ENCODE assay signal across 9 cellular contexts in the genomic region with DNA sequence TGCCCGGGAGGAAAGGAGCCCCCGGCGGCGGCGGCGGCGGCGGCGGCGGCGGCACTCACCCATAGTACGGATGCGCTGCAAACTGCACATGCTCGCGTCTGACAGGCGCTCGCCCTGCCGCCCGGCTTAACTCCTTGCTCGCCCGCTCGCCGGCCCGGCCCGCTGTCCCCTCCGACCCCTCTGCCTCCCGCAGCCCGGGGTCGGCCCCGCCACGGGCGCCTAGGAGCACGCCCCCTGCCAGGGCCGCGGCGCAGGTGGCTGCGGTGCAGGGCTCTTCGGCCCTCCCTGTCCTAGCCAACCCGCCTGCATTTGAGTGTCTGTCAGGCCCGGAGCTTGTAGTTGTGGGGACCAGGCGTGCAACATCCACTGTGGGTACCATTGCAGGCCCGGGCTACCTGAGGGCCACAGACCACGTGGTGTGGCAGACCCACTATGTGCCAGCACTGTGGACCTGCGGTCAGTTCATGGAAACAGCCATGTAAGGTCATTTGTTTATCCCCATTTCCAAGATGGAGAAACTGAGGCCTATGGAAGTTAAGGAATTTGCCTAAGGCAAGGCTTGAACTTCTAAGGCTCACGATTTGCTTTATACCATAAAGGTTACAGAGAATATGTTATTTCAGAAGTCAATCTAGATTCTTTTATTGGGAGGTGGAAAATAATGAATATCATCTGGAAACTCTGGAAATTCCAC. TPM values are rescaled to one million over a fixed set of nuclear protein-coding genes. Genes with fewer than 3 reads are reported as not detected.
DNase-seq lines count a peak whose midpoint lies in the region; ATAC-seq, FAIRE-seq and TF ChIP-seq lines count a peak whose summit lies in the region.
"Had no signal": no experiment of that assay in that cellular context is flagged by ENCODE, and none has a peak within 500 bp of the region (broad histone marks: within the 10 kb centered on the region; RNA-seq: fewer than 3 reads in every experiment).

No MANE protein-coding gene starts in this region.

- TF ChIP-seq RAD21 in SK-N-SH (IDR thresholded peaks at IDR 0.05; ENCODE audit: low read length) (no peak), HepG2 (CRISPR knock-in tag; IDR thresholded peaks at IDR 0.05) (no peak)

- H3K4me1 ChIP-seq in ES-I3 (ENCODE audit: insufficient read depth, low read length) (peaks cover 5% of the 10 kb centered on the region), GM23248 (ENCODE audit: insufficient read depth) (0 out of 2 replicates have a peak, but pooled peaks cover 4% of the 10 kb centered on the region), SK-N-SH (ENCODE audit: control insufficient read depth in 1 of 2, insufficient read depth in 2 of 2, low read depth in 1 of 2, low read length in 1 of 2) (peaks cover 0 to 17% of the 10 kb centered on the region in 2 experiments; a peak in 2 of 4 replicates), mammary epithelial cell (ENCODE audit: insufficient read depth, low read length) (peaks cover 14% of the 10 kb centered on the region), HepG2 (ENCODE audit: insufficient read depth, low read length) (peaks cover 25% of the 10 kb centered on the region)

- H3K4me3 ChIP-seq in GM23248, result peak overlapping the region; percentile 94
- H3K4me3 ChIP-seq in SK-N-SH (ENCODE audit: low read depth in 2 of 2, low read length in 1 of 2), result peak overlapping the region; percentile 74 to 78
- H3K4me3 ChIP-seq in mammary epithelial cell (replicated peaks in 1 of 3; ENCODE audit: insufficient read depth in 1 of 3, low read depth in 2 of 3, low read length in 3 of 3), result peak overlapping the region; percentile 29 to 71 (median 65)
- peak overlapping the region; percentile 73 to 77 (median 76) for H3K4me3 ChIP-seq in HepG2 (replicated peaks in 1 of 3; ENCODE audit: insufficient read depth in 1 of 3, low read depth in 2 of 3, low read length in 3 of 3)

- ATAC-seq in HepG2, result peak; percentile 36
- ATAC-seq in stimulated activated naive CD8-positive, alpha-beta T cell treated with anti-CD3 and anti-CD28 coated beads, Interleukin-15, Interleukin-2, amounts not matched to agents 100 U/mL and 50 U/mL, for 24 hours, result peak; percentile 79
- ATAC-seq in HG03469 (IDR thresholded peaks at IDR 0.05; ENCODE audit: unreplicated experiment), result no peak

- POLR2A ChIA-PET in SK-N-SH (lab: Yijun Ruan, JAX), result no interaction called here
- POLR2A ChIA-PET in HepG2 (lab: Yijun Ruan, JAX), result no interaction called here

- 0 out of 4 replicates have a peak, but pooled peaks of 1 of the 2 experiments have one; percentile 22 for TF ChIP-seq EP300 in SK-N-SH (IDR thresholded peaks at IDR 0.05; ENCODE audit: borderline replicate concordance in 1 of 2, low read depth in 1 of 2, low read length in 1 of 2)
- TF ChIP-seq EP300 in HepG2 (IDR thresholded peaks at IDR 0.05; ENCODE audit: low read depth in 2 of 2, low read length in 2 of 2), result no peak
- no peak for TF ChIP-seq EP300 in HepG2 (CRISPR knock-in tag; IDR thresholded peaks at IDR 0.05; ENCODE audit: borderline replicate concordance)

- TF ChIP-seq CTCF in SK-N-SH (IDR thresholded peaks at IDR 0.05) (no peak), mammary epithelial cell (conservative IDR thresholded peaks at IDR 0.05 in 1 of 2, IDR thresholded peaks at IDR 0.05 in 1 of 2; ENCODE audit: extremely low read depth in 1 of 2, insufficient read depth in 1 of 2, low read depth in 1 of 2, low read length in 2 of 2) (no peak), HepG2 (CRISPR knock-in tag; IDR thresholded peaks at IDR 0.05) (no peak)

- H3K9me2 ChIP-seq in GM23248 (ENCODE audit: insufficient read depth), result no peaks in the 10 kb centered on the region
- no peaks in the 10 kb centered on the region for H3K9me2 ChIP-seq in SK-N-SH

- H3K9me3 ChIP-seq in ES-I3 (ENCODE audit: control insufficient read depth, insufficient read depth, low read length) (no peaks in the 10 kb centered on the region), GM23248 (ENCODE audit: low read depth) (no peaks in the 10 kb centered on the region), SK-N-SH (no peaks in the 10 kb centered on the region), mammary epithelial cell (replicated peaks; ENCODE audit: insufficient read depth, low read length) (no peaks in the 10 kb centered on the region), HepG2 (ENCODE audit: low read length) (no peaks in the 10 kb centered on the region)

- H2AFZ ChIP-seq in GM23248 (peak overlapping the region; percentile 92), SK-N-SH (ENCODE audit: low read depth) (peak overlapping the region; percentile 71; the same call in 1 of the 2 replicates), mammary epithelial cell (ENCODE audit: low read depth, low read length) (peak overlapping the region; percentile 93), HepG2 (ENCODE audit: low read length) (no peak overlapping the region)

- BruUV-seq in mammary epithelial cell (replicated peaks; lab: Mats Ljungman, UMichigan), result no TSS peak
- no TSS peak for BruUV-seq in HepG2 (replicated peaks; lab: Mats Ljungman, UMichigan)

- peaks cover 10% of the 10 kb centered on the region for H3F3A ChIP-seq in GM23248 (ENCODE audit: insufficient read depth)
- H3F3A ChIP-seq in SK-N-SH (replicated peaks; ENCODE audit: insufficient read depth), result no peaks in the 10 kb centered on the region

- H3K9ac ChIP-seq in ES-I3 (ENCODE audit: low read depth, low read length) (peak overlapping the region; percentile 71; the same call in 1 of the 2 replicates), GM23248 (peak overlapping the region; percentile 54; the same call in 1 of the 2 replicates), SK-N-SH (no peak overlapping the region), mammary epithelial cell (ENCODE audit: insufficient read depth, low read length) (no peak overlapping the region), HepG2 (ENCODE audit: insufficient read depth, low read depth, low read length) (no peak overlapping the region)

- dilution Hi-C loops in mammary epithelial cell (cut with HindIII; ENCODE audit: low sequenced_read_pairs), result no loop called here

- 8 to 13% methylated on average over 16 to 28 of the region's 45 CpGs for WGBS in GM23248 (ENCODE audit: low coverage in 1 of 2, low lambda C conversion rate in 2 of 2, missing lambda C conversion rate in 2 of 2), 2 experiments
- WGBS in SK-N-SH (ENCODE audit: low lambda C conversion rate), result 44% methylated on average over 6 of the region's 45 CpGs
- WGBS in mammary epithelial cell (ENCODE audit: low coverage, missing lambda C conversion rate), result 49% methylated on average over 6 of the region's 45 CpGs
- 33% methylated on average over 2 of the region's 45 CpGs for WGBS in HepG2 (ENCODE audit: low lambda C conversion rate)

- no peak for TF ChIP-seq POLR2A in HepG2 (IDR thresholded peaks at IDR 0.05; ENCODE audit: insufficient read depth in 1 of 2, low read depth in 2 of 2, low read length in 2 of 2)

- H3K79me2 ChIP-seq in GM23248 (ENCODE audit: insufficient read depth) (no peaks in the 10 kb centered on the region), SK-N-SH (ENCODE audit: insufficient read depth) (no peaks in the 10 kb centered on the region), mammary epithelial cell (ENCODE audit: insufficient read depth, low read length) (no peaks in the 10 kb centered on the region), HepG2 (ENCODE audit: insufficient read depth, low read length) (no peaks in the 10 kb centered on the region)

- no peak for FAIRE-seq in HepG2 (lab: Jason Lieb, UNC)
- FAIRE-seq: TTC549 had no signal

- peaks cover 44% of the 10 kb centered on the region for H3K27me3 ChIP-seq in GM23248 (replicated peaks; ENCODE audit: insufficient read depth)
- H3K27me3 ChIP-seq in SK-N-SH (ENCODE audit: insufficient read depth), result peaks cover 25% of the 10 kb centered on the region; the same call in 1 of the 2 replicates
- no peaks in the 10 kb centered on the region for H3K27me3 ChIP-seq in mammary epithelial cell (ENCODE audit: insufficient read depth, low read length)
- H3K27me3 ChIP-seq in HepG2 (ENCODE audit: control insufficient read depth in 1 of 2, insufficient read depth in 2 of 2, low read length in 2 of 2), result peaks cover 6 to 74% of the 10 kb centered on the region in 2 experiments

- CTCF ChIA-PET in SK-N-SH (lab: Yijun Ruan, JAX), result interaction anchor here (0.6 to 10.1 kb wide), 6 partner anchors 12 to 313 kb away, joined by 3 to 94 read pairs (median 7); no protein-coding TSS in a partner anchor
- CTCF ChIA-PET in mammary epithelial cell (lab: Charles Lee; ENCODE audit: low non-redundant PET), result interaction anchor here (0.9 kb wide), 1 partner anchor 12 kb away, joined by 3 read pairs; no protein-coding TSS in a partner anchor
- CTCF ChIA-PET in HepG2 (lab: Yijun Ruan, JAX; ENCODE audit: low intra/inter-chr PET ratio, low total read pairs), result no interaction called here

- DNase-seq in GM23248, result peak; percentile 53
- no peak for DNase-seq in SK-N-SH
- no peak for DNase-seq in mammary epithelial cell
- no peak for DNase-seq in HepG2 (ENCODE audit: low spot score)
- no peak for DNase-seq in stimulated activated naive CD8-positive, alpha-beta T cell treated with anti-CD3 and anti-CD28 coated beads, Interleukin-15, Interleukin-2, amounts not matched to agents 100 U/mL and 50 U/mL, for 24 hours
- no peak for DNase-seq in NCI-H446 (lab: John Stamatoyannopoulos, UW)

- H3K27ac ChIP-seq in GM23248, result no peak overlapping the region
- no peak overlapping the region for H3K27ac ChIP-seq in SK-N-SH (ENCODE audit: low read depth in 2 of 2, low read length in 1 of 2)
- H3K27ac ChIP-seq in mammary epithelial cell (ENCODE audit: insufficient read depth, low read depth, low read length), result no peak overlapping the region
- no peak overlapping the region for H3K27ac ChIP-seq in HepG2 (ENCODE audit: extremely low read length, insufficient read depth, low read length)

- H3K36me3 ChIP-seq in ES-I3 (ENCODE audit: insufficient read depth, low read length) (no peaks in the 10 kb centered on the region), GM23248 (ENCODE audit: low read depth) (no peaks in the 10 kb centered on the region), SK-N-SH (replicated peaks in 1 of 2; ENCODE audit: control insufficient read depth in 1 of 2, insufficient read depth in 2 of 2, low read length in 1 of 2) (no peaks in the 10 kb centered on the region), mammary epithelial cell (ENCODE audit: insufficient read depth, low read length) (no peaks in the 10 kb centered on the region), HepG2 (replicated peaks in 1 of 2; ENCODE audit: control insufficient read depth in 1 of 2, insufficient read depth in 2 of 2, low read length in 2 of 2) (no peaks in the 10 kb centered on the region)

- intact Hi-C loops in mammary epithelial cell (cut with micrococcal nuclease), result no loop called here
- intact Hi-C loops in HepG2 (cut with micrococcal nuclease; ENCODE audit: unreplicated experiment), result no loop called here

- no peaks in the 10 kb centered on the region for H4K20me1 ChIP-seq in GM23248 (ENCODE audit: insufficient read depth)
- no peaks in the 10 kb centered on the region for H4K20me1 ChIP-seq in SK-N-SH (ENCODE audit: insufficient read depth)
- H4K20me1 ChIP-seq in mammary epithelial cell (ENCODE audit: insufficient read depth, low read length), result no peaks in the 10 kb centered on the region
- H4K20me1 ChIP-seq in HepG2 (ENCODE audit: insufficient read depth, low read length), result no peaks in the 10 kb centered on the region

- in situ Hi-C loops in GM23248 (cut with MboI) (no loop called here), mammary epithelial cell (cut with MboI; ENCODE audit: low sequenced_read_pairs in 2 of 2) (no loop called here), HepG2 (cut with HindIII; ENCODE audit: extremely low pct_ligation_motif_present, low pct_unique_long_range_greater_than_20kb) (no loop called here)

- peak overlapping the region; percentile 81 for H3K4me2 ChIP-seq in GM23248 (ENCODE audit: unreplicated experiment)
- peak overlapping the region; percentile 82 for H3K4me2 ChIP-seq in SK-N-SH
- peak overlapping the region; percentile 88 for H3K4me2 ChIP-seq in mammary epithelial cell (ENCODE audit: insufficient read depth, low read depth, low read length)
- peak overlapping the region; percentile 82 for H3K4me2 ChIP-seq in HepG2 (ENCODE audit: low read depth, low read length)

RNA-seq across cellular contexts. Expression of a gene that starts 17.6 kb away (rescaled TPM):
- under 0.01 TPM in 1 of 2 replicates, not detected in the other for total RNA-seq in GM23248 (2014; rRNA removed; shearing (Covaris generic))
- polyA plus RNA-seq in GM23248 (2016; fragmentation: Nextera tagmentation; extraction: Ambion mirVana), result 0.13 TPM in 1 of 2 replicates, not detected in the other
- polyA plus RNA-seq in SK-N-SH (2012; rRNA removed), result 1.5 and 1.6 TPM in 2 replicates
- 0.73 and 1.00 TPM in 2 replicates for polyA plus RNA-seq in SK-N-SH (2012; cell fraction: cytosol; rRNA removed)
- polyA plus RNA-seq in SK-N-SH (2012; cell fraction: nucleus; rRNA removed), result 8.8 and 10.3 TPM in 2 replicates
- 10 to 100 TPM in 1 of 2 donors, 1 to 10 TPM in 1; 6.7 to 11.9 TPM for total RNA-seq in mammary epithelial cell
- polyA plus RNA-seq in mammary epithelial cell, result 3.1 TPM
- 41.7 TPM for polyA minus RNA-seq in mammary epithelial cell
- total RNA-seq in HepG2 (2016; rRNA removed; fragmentation: Illumina TruSeq; extraction: Trizol), result 4.8 and 8.6 TPM in 2 replicates
- 3.3 and 4.8 TPM in 2 replicates for total RNA-seq in HepG2 (2016; cell fraction: cytosol; rRNA removed; fragmentation: Illumina TruSeq; extraction: Trizol; ENCODE audit: low read depth)
- 4.6 and 7.6 TPM in 2 replicates for total RNA-seq in HepG2 (2016; cell fraction: insoluble cytoplasmic fraction; rRNA removed; fragmentation: Illumina TruSeq; extraction: Trizol)
- 3.6 and 3.9 TPM in 2 replicates for total RNA-seq in HepG2 (2016; cell fraction: membrane; rRNA removed; fragmentation: Illumina TruSeq; extraction: Trizol)
- 12.0 and 12.8 TPM in 2 replicates for total RNA-seq in HepG2 (2016; cell fraction: nucleus; rRNA removed; fragmentation: Illumina TruSeq; extraction: Trizol)
- polyA plus RNA-seq in HepG2 (2011; rRNA removed), result 15.4 and 15.8 TPM in 2 replicates
- 5.2 and 5.8 TPM in 2 replicates for polyA plus RNA-seq in HepG2 (2011; cell fraction: cytosol; rRNA removed)
- polyA plus RNA-seq in HepG2 (2011; cell fraction: nucleus; rRNA removed), result 49.9 and 50.8 TPM in 2 replicates
- 7.8 and 9.0 TPM in 2 replicates for polyA plus RNA-seq in HepG2 (2012)
- polyA plus RNA-seq in HepG2 (2016; cell fraction: cytosol; fragmentation: Illumina TruSeq; extraction: Trizol; ENCODE audit: low read depth), result 0.53 and 0.76 TPM in 2 replicates
- 4.0 and 7.4 TPM in 2 replicates for polyA plus RNA-seq in HepG2 (2016; cell fraction: insoluble cytoplasmic fraction; fragmentation: Illumina TruSeq; extraction: Trizol; ENCODE audit: low read depth)
- 1.5 TPM in 2 replicates for polyA plus RNA-seq in HepG2 (2016; cell fraction: membrane; fragmentation: Illumina TruSeq; extraction: Trizol; ENCODE audit: low read depth)
- polyA plus RNA-seq in HepG2 (2016; cell fraction: nucleus; fragmentation: Illumina TruSeq; extraction: Trizol; ENCODE audit: insufficient read depth, low read depth), result 35.8 and 36.7 TPM in 2 replicates
- 14.0 and 15.2 TPM in 2 replicates for polyA minus RNA-seq in HepG2 (2011; rRNA and poly(A)+ RNA removed; ENCODE audit: low replicate concordance)
- polyA minus RNA-seq in HepG2 (2011; cell fraction: cytosol; rRNA and poly(A)+ RNA removed), result 4.4 and 6.2 TPM in 2 replicates
- 22.7 and 29.6 TPM in 2 replicates for polyA minus RNA-seq in HepG2 (2011; cell fraction: nucleus; rRNA and poly(A)+ RNA removed)

RNA-seq across cellular contexts. Expression of a gene that starts 27.0 kb away (rescaled TPM):
- total RNA-seq in GM23248 (2014; rRNA removed; shearing (Covaris generic)), result 0.65 and 1.1 TPM in 2 replicates
- polyA plus RNA-seq in GM23248 (2016; fragmentation: Nextera tagmentation; extraction: Ambion mirVana), result 0.43 and 0.48 TPM in 2 replicates
- polyA plus RNA-seq in SK-N-SH (2012; rRNA removed), result 0.16 and 0.26 TPM in 2 replicates
- polyA plus RNA-seq in SK-N-SH (2012; cell fraction: cytosol; rRNA removed), result 0.21 and 0.51 TPM in 2 replicates
- polyA plus RNA-seq in SK-N-SH (2012; cell fraction: nucleus; rRNA removed), result 0.19 and 0.25 TPM in 2 replicates
- 1 to 10 TPM in 1 of 2 donors, under 1 TPM in 1; 0.50 to 2.0 TPM for total RNA-seq in mammary epithelial cell
- 1.2 TPM for polyA plus RNA-seq in mammary epithelial cell
- 1.5 TPM for polyA minus RNA-seq in mammary epithelial cell
- 0.93 and 1.1 TPM in 2 replicates for total RNA-seq in HepG2 (2016; rRNA removed; fragmentation: Illumina TruSeq; extraction: Trizol)
- total RNA-seq in HepG2 (2016; cell fraction: cytosol; rRNA removed; fragmentation: Illumina TruSeq; extraction: Trizol; ENCODE audit: low read depth), result 0.10 and 0.26 TPM in 2 replicates
- total RNA-seq in HepG2 (2016; cell fraction: insoluble cytoplasmic fraction; rRNA removed; fragmentation: Illumina TruSeq; extraction: Trizol), result 0.62 and 1.1 TPM in 2 replicates
- total RNA-seq in HepG2 (2016; cell fraction: membrane; rRNA removed; fragmentation: Illumina TruSeq; extraction: Trizol), result 0.46 and 0.55 TPM in 2 replicates
- 0.47 and 0.75 TPM in 2 replicates for total RNA-seq in HepG2 (2016; cell fraction: nucleus; rRNA removed; fragmentation: Illumina TruSeq; extraction: Trizol)
- polyA plus RNA-seq in HepG2 (2011; rRNA removed), result 0.69 and 1.6 TPM in 2 replicates
- 0.97 and 1.3 TPM in 2 replicates for polyA plus RNA-seq in HepG2 (2011; cell fraction: cytosol; rRNA removed)
- polyA plus RNA-seq in HepG2 (2011; cell fraction: nucleus; rRNA removed), result 0.92 and 1.5 TPM in 2 replicates
- polyA plus RNA-seq in HepG2 (2012), result 0.59 and 2.0 TPM in 2 replicates
- 0.05 and 0.12 TPM in 2 replicates for polyA plus RNA-seq in HepG2 (2016; cell fraction: cytosol; fragmentation: Illumina TruSeq; extraction: Trizol; ENCODE audit: low read depth)
- 0.37 and 1.0 TPM in 2 replicates for polyA plus RNA-seq in HepG2 (2016; cell fraction: insoluble cytoplasmic fraction; fragmentation: Illumina TruSeq; extraction: Trizol; ENCODE audit: low read depth)
- polyA plus RNA-seq in HepG2 (2016; cell fraction: membrane; fragmentation: Illumina TruSeq; extraction: Trizol; ENCODE audit: low read depth), result 0.29 and 0.74 TPM in 2 replicates
- polyA plus RNA-seq in HepG2 (2016; cell fraction: nucleus; fragmentation: Illumina TruSeq; extraction: Trizol; ENCODE audit: insufficient read depth, low read depth), result 0.71 and 1.0 TPM in 2 replicates
- 0.19 and 7.1 TPM in 2 replicates for polyA minus RNA-seq in HepG2 (2011; rRNA and poly(A)+ RNA removed; ENCODE audit: low replicate concordance)
- polyA minus RNA-seq in HepG2 (2011; cell fraction: cytosol; rRNA and poly(A)+ RNA removed), result 0.44 and 1.3 TPM in 2 replicates
- polyA minus RNA-seq in HepG2 (2011; cell fraction: nucleus; rRNA and poly(A)+ RNA removed), result 3.2 and 4.6 TPM in 2 replicates

Comparison
In these comparisons a context has a peak if more than half of its experiments do, and no peak if none do; other contexts are left out.
1. H3K9ac ChIP-seq: peak in ES-I3 (single experiment) and GM23248 (single experiment); none in SK-N-SH (single experiment), mammary epithelial cell (single experiment) and HepG2 (single experiment).
2. Peak in every context shown above with its lines, with median percentiles within 50 percentile points of each other: H3K4me2 ChIP-seq and H3K4me3 ChIP-seq.